16 cellular contexts compared by ENCODE assay signal in genomic region chr3:41450416-41451231, GRCh38.
DNase-seq lines count a peak whose midpoint lies in the region; ATAC-seq, FAIRE-seq and TF ChIP-seq lines count a peak whose summit lies in the region.
"Had no signal": no experiment of that assay in that cellular context is flagged by ENCODE, and none has a peak within 500 bp of the region (broad histone marks: within the 10 kb centered on the region; RNA-seq: fewer than 3 reads in every experiment).

No MANE protein-coding gene starts in this region.

- H3K4me2 ChIP-seq in parathyroid adenoma (ENCODE audit: low read length), result no peak overlapping the region
- H3K4me2 ChIP-seq: A549, KMS-11 had no signal

- H3K36me3 ChIP-seq in NT2/D1 (ENCODE audit: insufficient read depth, insufficient read length, low read length), result no peaks in the 10 kb centered on the region
- no peaks in the 10 kb centered on the region for H3K36me3 ChIP-seq in parathyroid adenoma (ENCODE audit: control insufficient read depth, insufficient read depth, low read length)
- H3K36me3 ChIP-seq: HAP-1, tibial artery had no signal

- no peak for FAIRE-seq in GM12891 (lab: Jason Lieb, UNC)
- FAIRE-seq: A549, D721Med had no signal

- DNase-seq in NCI-H2029 treated with DMSO at 0.1 percent for 48 hours (lab: John Stamatoyannopoulos, UW) (peak; percentile 8), NCI-H2029 (lab: John Stamatoyannopoulos, UW) (no peak), NT2/D1 (ENCODE audit: low read depth, low spot score) (peak; percentile 40), epithelial cell of esophagus (ENCODE audit: low read depth) (peak; percentile 4), GM12891 (ENCODE audit: insufficient read length, low spot score) (no peak)
- no peak for DNase-seq in stimulated activated CD4-positive, alpha-beta T cell treated with anti-CD3 and anti-CD28 coated beads, Interleukin-4, amount 100 ng/mL, for 4 hours
- DNase-seq: activated CD4-positive, alpha-beta T cell treated with anti-CD3 and anti-CD28 coated beads for 48 hours; erythroblast; natural killer cell; tibial artery had no signal

- ATAC-seq in HG02852 (IDR thresholded peaks at IDR 0.05; ENCODE audit: unreplicated experiment), result no peak
- ATAC-seq: A549, natural killer cell had no signal

- H3K27me3 ChIP-seq in NT2/D1 (ENCODE audit: insufficient read depth, insufficient read length) (no peaks in the 10 kb centered on the region), parathyroid adenoma (ENCODE audit: control insufficient read depth, insufficient read depth, low read length) (no peaks in the 10 kb centered on the region)
- H3K27me3 ChIP-seq: tibial artery had no signal

- H3K9ac ChIP-seq in NT2/D1 (ENCODE audit: insufficient read length, low read depth), result no peak overlapping the region
- H3K9ac ChIP-seq in parathyroid adenoma, result no peak overlapping the region
- H3K9ac ChIP-seq: KMS-11 had no signal

- H3K27ac ChIP-seq in parathyroid adenoma, result no peak overlapping the region
- H3K27ac ChIP-seq: A549, KMS-11, tibial artery had no signal

- peak overlapping the region; percentile 8 for H2AFZ ChIP-seq in parathyroid adenoma

- H3K4me3 ChIP-seq in NT2/D1 (ENCODE audit: insufficient read length, low read depth), result no peak overlapping the region
- no peak overlapping the region for H3K4me3 ChIP-seq in epithelial cell of esophagus (ENCODE audit: low read length)
- no peak overlapping the region for H3K4me3 ChIP-seq in parathyroid adenoma (ENCODE audit: low read depth, low read length)
- H3K4me3 ChIP-seq: A549, HAP-1, tibial artery had no signal

- no peaks in the 10 kb centered on the region for H3K9me3 ChIP-seq in NT2/D1 (ENCODE audit: insufficient read depth, low read length)
- H3K9me3 ChIP-seq in parathyroid adenoma (ENCODE audit: control insufficient read depth, low read length), result no peaks in the 10 kb centered on the region
- H3K9me3 ChIP-seq: A549, HAP-1, tibial artery had no signal

- no peaks in the 10 kb centered on the region for H3K4me1 ChIP-seq in NT2/D1 (ENCODE audit: insufficient read depth, insufficient read length)
- H3K4me1 ChIP-seq in parathyroid adenoma, result peaks cover 4% of the 10 kb centered on the region
- H3K4me1 ChIP-seq: A549, HAP-1, tibial artery had no signal

- H3K79me2 ChIP-seq in parathyroid adenoma, result no peaks in the 10 kb centered on the region

- peak; percentile 52 for TF ChIP-seq CTCF in epithelial cell of esophagus (IDR thresholded peaks at IDR 0.05; ENCODE audit: insufficient read depth, low read depth, low read length, missing control alignments)
- peak; percentile 50 for TF ChIP-seq CTCF in parathyroid adenoma (IDR thresholded peaks at IDR 0.05)

- TF ChIP-seq POLR2A in GM12891 (IDR thresholded peaks at IDR 0.05; ENCODE audit: low read depth, low read length), result no peak

TF ChIP-seq in GM12891, 5 proteins besides CTCF, POLR2A, EP300 and RAD21:
- TF ChIP-seq TAF1 (IDR thresholded peaks at IDR 0.05; ENCODE audit: low read depth, low read length) (no peak), PAX5 (IDR thresholded peaks at IDR 0.05; ENCODE audit: insufficient read depth, low read length, severe bottlenecking) (no peak), SPI1 (IDR thresholded peaks at IDR 0.05; ENCODE audit: low read depth, low read length) (no peak), POLR2AphosphoS5 (IDR thresholded peaks at IDR 0.05; ENCODE audit: low read depth, low read length) (no peak), POU2F2 (IDR thresholded peaks at IDR 0.05; ENCODE audit: low read depth, low read length) (no peak)
TF ChIP-seq in GM12891: peak in this region for 0.

Comparison
In these comparisons a context has a peak if more than half of its experiments do, and no peak if none do; other contexts are left out.
1. DNase-seq: peak in NCI-H2029 treated with DMSO at 0.1 percent for 48 hours (single experiment), NT2/D1 (single experiment) and epithelial cell of esophagus (single experiment); none in NCI-H2029 (single experiment), stimulated activated CD4-positive, alpha-beta T cell treated with anti-CD3 and anti-CD28 coated beads, Interleukin-4, amount 100 ng/mL, for 4 hours (0 of 2) and GM12891 (single experiment).